Comparison of ENCODE assay signal across 2 cellular contexts in genomic region chr5:179841621-179842020, GRCh38.
TF ChIP-seq lines count a peak whose summit lies in the region.

No MANE protein-coding gene starts in this region.

TF ChIP-seq in A549, 52 proteins besides CTCF, POLR2A, EP300 and RAD21:
- no peak for TF ChIP-seq MAZ (IDR thresholded peaks at IDR 0.05; ENCODE audit: borderline replicate concordance, low read depth, low read length)
- TF ChIP-seq TFCP2L1 (CRISPR knock-in tag; IDR thresholded peaks at IDR 0.05), result peak; percentile 25; the same call in 1 of the 2 replicates

TF ChIP-seq in HepG2, 621 proteins besides CTCF, POLR2A, EP300 and RAD21 (continues in another document):
- TF ChIP-seq AGO2 (optimal IDR thresholded peaks at IDR 0.05; ENCODE audit: low read depth, low read length), result peak; percentile 74
- TF ChIP-seq ZNF558 (CRISPR knock-in tag; IDR thresholded peaks at IDR 0.05; ENCODE audit: borderline replicate concordance), result no peak
- no peak for TF ChIP-seq ARID2 (CRISPR knock-in tag; IDR thresholded peaks at IDR 0.05; ENCODE audit: borderline replicate concordance)
- TF ChIP-seq FOXC1 (CRISPR knock-in tag; IDR thresholded peaks at IDR 0.05; ENCODE audit: borderline replicate concordance), result no peak
- no peak for TF ChIP-seq ZNF281 (CRISPR knock-in tag; IDR thresholded peaks at IDR 0.05; ENCODE audit: borderline replicate concordance)
- no peak for TF ChIP-seq ZSCAN5A (CRISPR knock-in tag; IDR thresholded peaks at IDR 0.05; ENCODE audit: borderline replicate concordance)
- no peak for TF ChIP-seq ZBTB4 (CRISPR knock-in tag; IDR thresholded peaks at IDR 0.05; ENCODE audit: borderline replicate concordance)
- TF ChIP-seq ZNF740 (CRISPR knock-in tag; IDR thresholded peaks at IDR 0.05), result no peak
- no peak for TF ChIP-seq TBL1XR1 (IDR thresholded peaks at IDR 0.05; ENCODE audit: borderline replicate concordance, low read length, partially characterized antibody)
- no peak for TF ChIP-seq TGIF2 (CRISPR knock-in tag; IDR thresholded peaks at IDR 0.05)
- TF ChIP-seq ZNF556 (CRISPR knock-in tag; IDR thresholded peaks at IDR 0.05; ENCODE audit: borderline replicate concordance), result no peak
- no peak for TF ChIP-seq ZNF644 (CRISPR knock-in tag; IDR thresholded peaks at IDR 0.05; ENCODE audit: low read depth)
- peak; percentile 35 for TF ChIP-seq RBM22 (optimal IDR thresholded peaks at IDR 0.05; ENCODE audit: low read length)
- TF ChIP-seq AGO1 (IDR thresholded peaks at IDR 0.05; ENCODE audit: low read depth, low read length, poor library complexity, severe bottlenecking), result peak; percentile 63
- TF ChIP-seq NFE2L2 (IDR thresholded peaks at IDR 0.05; ENCODE audit: low read length), result no peak
- TF ChIP-seq ZBTB34 (CRISPR knock-in tag; IDR thresholded peaks at IDR 0.05), result no peak
- no peak for TF ChIP-seq ZNF142 (CRISPR knock-in tag; IDR thresholded peaks at IDR 0.05)
- no peak for TF ChIP-seq CBX2 (IDR thresholded peaks at IDR 0.05; ENCODE audit: low read depth, low read length)
- no peak for TF ChIP-seq CBX2 (CRISPR knock-in tag; IDR thresholded peaks at IDR 0.05; ENCODE audit: low read depth)
- TF ChIP-seq E2F2 (CRISPR knock-in tag; IDR thresholded peaks at IDR 0.05; ENCODE audit: borderline replicate concordance), result no peak
- no peak for TF ChIP-seq TOE1 (CRISPR knock-in tag; IDR thresholded peaks at IDR 0.05)
- no peak for TF ChIP-seq MTA1 (CRISPR knock-in tag; IDR thresholded peaks at IDR 0.05; ENCODE audit: borderline replicate concordance)
- TF ChIP-seq ZKSCAN1 (IDR thresholded peaks at IDR 0.05; ENCODE audit: low read length), result no peak
- no peak for TF ChIP-seq ZNF724P (CRISPR knock-in tag; IDR thresholded peaks at IDR 0.05; ENCODE audit: borderline replicate concordance)
- no peak for TF ChIP-seq MNT (IDR thresholded peaks at IDR 0.05)
- TF ChIP-seq AHR (CRISPR knock-in tag; IDR thresholded peaks at IDR 0.05), result no peak
- no peak for TF ChIP-seq ATAD3A (CRISPR knock-in tag; IDR thresholded peaks at IDR 0.05)
- no peak for TF ChIP-seq ZNF879 (CRISPR knock-in tag; IDR thresholded peaks at IDR 0.05)
- TF ChIP-seq POLR2G (IDR thresholded peaks at IDR 0.05; ENCODE audit: low read depth, low read length), result 0 out of 2 replicates have a peak, but pooled peaks have one; percentile 14
- no peak for TF ChIP-seq DRAP1 (CRISPR knock-in tag; IDR thresholded peaks at IDR 0.05)
- no peak for TF ChIP-seq DNMT3B (CRISPR knock-in tag; conservative IDR thresholded peaks at IDR 0.05)
- no peak for TF ChIP-seq ATM (IDR thresholded peaks at IDR 0.05; ENCODE audit: borderline replicate concordance)
- no peak for TF ChIP-seq SP1 (IDR thresholded peaks at IDR 0.05)
- TF ChIP-seq SP1 (CRISPR knock-in tag; IDR thresholded peaks at IDR 0.05), result no peak
